Comparison of ENCODE assay signal across 26 cellular contexts in genomic region chrX:123695242-123695641, GRCh38.
"Had no signal": no experiment of that assay in that cellular context is flagged by ENCODE, and none has a peak within 500 bp of the region (broad histone marks: within the 10 kb centered on the region; RNA-seq: fewer than 3 reads in every experiment).

No MANE protein-coding gene starts in this region.

- H3K27me3 ChIP-seq: brain microvascular endothelial cell, colonic mucosa, esophagus squamous epithelium had no signal

- H3K4me1 ChIP-seq: colonic mucosa, esophagus squamous epithelium had no signal

- ATAC-seq: activated CD4-positive, alpha-beta T cell treated with anti-CD3 and anti-CD28 coated beads for 36 hours; activated T-cell treated with anti-CD3 and anti-CD28 coated beads, Interleukin-2, amount 50 U/mL, for 72 hours had no signal

- H3K4me3 ChIP-seq: colonic mucosa, esophagus squamous epithelium had no signal

- H3K27ac ChIP-seq: brain microvascular endothelial cell, colonic mucosa, epithelial cell of prostate, esophagus squamous epithelium had no signal

- DNase-seq: activated CD4-positive, alpha-beta memory T cell treated with anti-CD3 and anti-CD28 coated beads for 36 hours; activated CD4-positive, alpha-beta T cell treated with anti-CD3 and anti-CD28 coated beads for 36 hours; activated CD4-positive, alpha-beta T cell treated with anti-CD3 and anti-CD28 coated beads, Interleukin-2, amount 10 ng/mL, durations not matched to agents 24 days and 14 days; activated CD4-positive, CD25-positive, alpha-beta regulatory T cell; activated CD4-positive, CD25-positive, alpha-beta regulatory T cell treated with anti-CD3 and anti-CD28 coated beads, Interleukin-2, amount 50 U/mL, for 72 hours; activated CD8-positive, alpha-beta memory T cell treated with anti-CD3 and anti-CD28 coated beads, Interleukin-2, amount 50 U/mL, for 48 hours; activated gamma-delta T cell; activated naive CD4-positive, alpha-beta T cell treated with anti-CD3 and anti-CD28 coated beads, Interleukin-2, amount 50 U/mL, for 16 hours; activated naive CD4-positive, alpha-beta T cell treated with Interleukin-2 at 50 U/mL for 16 hours; activated T-cell treated with anti-CD3 and anti-CD28 coated beads for 4 hours; activated T-cell treated with anti-CD3 and anti-CD28 coated beads, Interleukin-2, amount 50 U/mL, for 24 hours; activated T-cell treated with anti-CD3 and anti-CD28 coated beads, Interleukin-2, amount 50 U/mL, for 72 hours; amniotic stem cell; anterior cingulate cortex; brain microvascular endothelial cell; colonic mucosa; effector CD8-positive, alpha-beta T cell; esophagus squamous epithelium; foreskin fibroblast; head of caudate nucleus; T-helper 2 cell had no signal

- FAIRE-seq: bronchial epithelial cell, endometrium, endothelial cell of umbilical vein, frontal cortex had no signal

- H3K36me3 ChIP-seq: brain microvascular endothelial cell, colonic mucosa had no signal

- H3K9me3 ChIP-seq: colonic mucosa, esophagus squamous epithelium had no signal
